In the genomic region with DNA sequence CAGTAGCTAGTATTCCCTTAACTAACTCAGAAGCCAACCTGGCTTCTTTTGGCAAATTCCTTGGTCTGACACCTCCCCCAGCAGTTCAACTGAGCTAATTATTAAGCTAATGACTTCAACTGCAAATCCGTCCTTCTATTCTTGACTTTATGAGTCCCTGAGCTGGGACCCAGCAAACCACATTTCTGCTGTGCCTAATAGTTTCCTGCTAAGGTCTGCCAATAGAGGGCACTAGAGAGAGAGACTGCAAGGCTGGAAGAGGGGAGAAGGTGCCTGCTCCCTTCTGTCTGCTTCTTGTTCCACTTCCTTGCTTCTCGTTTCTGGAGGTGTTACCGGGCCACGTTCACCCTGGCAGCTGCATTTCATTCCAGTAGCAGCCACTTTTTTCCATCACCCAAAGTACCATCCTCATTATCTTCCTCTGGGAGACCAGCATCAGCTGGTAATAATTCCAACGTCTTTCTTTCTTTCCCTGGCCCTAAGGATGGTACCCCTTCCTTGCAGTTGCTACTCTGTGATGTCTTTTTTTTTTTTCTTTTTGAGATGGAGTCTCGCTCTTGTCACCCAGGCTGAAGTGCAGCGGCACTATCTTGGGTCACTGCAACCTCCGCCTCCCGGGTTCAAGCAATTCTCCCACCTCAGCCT, we compare ENCODE assay signal across 8 cellular contexts.
DNase-seq lines count a peak whose midpoint lies in the region; FAIRE-seq and TF ChIP-seq lines count a peak whose summit lies in the region.

No MANE protein-coding gene starts in this region.

- H3K27ac Mint-ChIP-seq in neural crest cell (ENCODE audit: unreplicated experiment): no peak overlapping the region

- H3K4me3 ChIP-seq in fibroblast of mammary gland (ENCODE audit: control insufficient read depth, low read depth, low read length): no peak overlapping the region

- H3K36me3 Mint-ChIP-seq in neural crest cell (ENCODE audit: low read depth): no peaks in the 10 kb centered on the region

- DNase-seq in Caki2 (ENCODE audit: low read depth) (peak; percentile 98), GM19239 (ENCODE audit: insufficient read length, low spot score) (peak; percentile 57), M059J (ENCODE audit: low read depth) (peak; percentile 82), SKM-1 (lab: John Stamatoyannopoulos, UW; ENCODE audit: unreplicated experiment) (peak; percentile 71), fibroblast of mammary gland (ENCODE audit: low read depth) (peak; percentile 68), neural crest cell (ENCODE audit: low read depth, low spot score) (peak; percentile 44), DMS114 treated with DMSO at 0.1 percent for 48 hours (lab: John Stamatoyannopoulos, UW; ENCODE audit: unreplicated experiment) (no peak)
- DNase-seq in stimulated activated CD4-positive, alpha-beta T cell treated with anti-CD3 and anti-CD28 coated beads, Interleukin-4, amount 100 ng/mL, for 24 hours: no peak

- TF ChIP-seq CTCF in fibroblast of mammary gland (conservative IDR thresholded peaks at IDR 0.05; ENCODE audit: control insufficient read depth, insufficient read depth, low read depth, low read length) (peak; percentile 93), neural crest cell (conservative IDR thresholded peaks at IDR 0.05) (peak; percentile 74)

- peaks cover 13% of the 10 kb centered on the region for H3K4me1 Mint-ChIP-seq in neural crest cell

- no peak overlapping the region for H3K4me3 Mint-ChIP-seq in neural crest cell

- H3K9me3 Mint-ChIP-seq in neural crest cell: no peaks in the 10 kb centered on the region

- H3K27me3 Mint-ChIP-seq in neural crest cell (ENCODE audit: low read depth): no peaks in the 10 kb centered on the region

- in situ Hi-C loops in Caki2 (cut with HindIII; ENCODE audit: low pct_unique_long_range_greater_than_20kb, low sequenced_read_pairs): no loop called here

- FAIRE-seq in GM19239 (lab: Jason Lieb, UNC): peak; percentile 82

Comparison
In these comparisons a context has a peak if more than half of its experiments do, and no peak if none do; other contexts are left out.
1. DNase-seq: peak in Caki2 (single experiment), GM19239 (single experiment), M059J (single experiment), SKM-1 (single experiment), fibroblast of mammary gland (single experiment) and neural crest cell (single experiment); none in DMS114 treated with DMSO at 0.1 percent for 48 hours (single experiment) and stimulated activated CD4-positive, alpha-beta T cell treated with anti-CD3 and anti-CD28 coated beads, Interleukin-4, amount 100 ng/mL, for 24 hours (single experiment).